In genomic region chr12:59936546-59936945, GRCh38 we compare ENCODE assay signal across 23 cellular contexts.
"Had no signal": no experiment of that assay in that cellular context is flagged by ENCODE, and none has a peak within 500 bp of the region (broad histone marks: within the 10 kb centered on the region; RNA-seq: fewer than 3 reads in every experiment).

No MANE protein-coding gene starts in this region.

- H3K27ac ChIP-seq: hepatocyte, left ventricle myocardium inferior, lower lobe of right lung, psoas muscle, right lobe of liver, tibial artery, upper lobe of right lung, vagina had no signal

- H3K27me3 ChIP-seq: hepatocyte, right lobe of liver, tibial artery, upper lobe of right lung, vagina had no signal

- DNase-seq: effector CD4-positive, alpha-beta T cell; endodermal cell; erythroblast; foreskin melanocyte; head of caudate nucleus; kidney; left cardiac atrium; left ventricle myocardium inferior; lower lobe of right lung; naive thymus-derived CD4-positive, alpha-beta T cell; nephron progenitor cell; psoas muscle; retina; right lobe of liver; stimulated activated CD4-positive, alpha-beta T cell treated with anti-CD3 and anti-CD28 coated beads, Interleukin-4, amount 100 ng/mL, for 1 hour; stimulated activated CD8-positive, alpha-beta memory T cell treated with anti-CD3 and anti-CD28 coated beads, Interleukin-4, amount 100 ng/mL, for 48 hours; stimulated activated naive CD8-positive, alpha-beta T cell treated with anti-CD3 and anti-CD28 coated beads, Interleukin-15, Interleukin-2, amounts not matched to agents 100 U/mL and 50 U/mL, for 24 hours; tibial artery; upper lobe of right lung had no signal

- H3K9me3 ChIP-seq: lower lobe of right lung, psoas muscle, right lobe of liver, tibial artery, upper lobe of right lung, vagina had no signal

- H2AFZ ChIP-seq: hepatocyte had no signal

- H3K4me3 ChIP-seq: hepatocyte, left ventricle myocardium inferior, lower lobe of right lung, psoas muscle, right lobe of liver, tibial artery, upper lobe of right lung, vagina had no signal

- H3K4me2 ChIP-seq: hepatocyte had no signal

- ATAC-seq: left cardiac atrium; lower lobe of right lung; naive thymus-derived CD4-positive, alpha-beta T cell; psoas muscle; right lobe of liver; stimulated activated effector memory CD8-positive, alpha-beta T cell treated with anti-CD3 and anti-CD28 coated beads, Interleukin-12 subunit alpha, Interleukin-12 subunit beta, amount 100 ng/mL, for 72 hours; stimulated activated naive CD8-positive, alpha-beta T cell treated with anti-CD3 and anti-CD28 coated beads, Interleukin-15, Interleukin-2, amounts not matched to agents 100 U/mL and 50 U/mL, for 24 hours; upper lobe of right lung had no signal

- H3K36me3 ChIP-seq: left ventricle myocardium inferior, lower lobe of right lung, right lobe of liver, tibial artery, upper lobe of right lung, vagina had no signal

- FAIRE-seq: endothelial cell of umbilical vein, kidney had no signal

- H3K79me2 ChIP-seq: hepatocyte had no signal

- H3K4me1 ChIP-seq: left ventricle myocardium inferior, lower lobe of right lung, psoas muscle, right lobe of liver, tibial artery, upper lobe of right lung, vagina had no signal
